22 cellular contexts compared by ENCODE assay signal in the genomic region with DNA sequence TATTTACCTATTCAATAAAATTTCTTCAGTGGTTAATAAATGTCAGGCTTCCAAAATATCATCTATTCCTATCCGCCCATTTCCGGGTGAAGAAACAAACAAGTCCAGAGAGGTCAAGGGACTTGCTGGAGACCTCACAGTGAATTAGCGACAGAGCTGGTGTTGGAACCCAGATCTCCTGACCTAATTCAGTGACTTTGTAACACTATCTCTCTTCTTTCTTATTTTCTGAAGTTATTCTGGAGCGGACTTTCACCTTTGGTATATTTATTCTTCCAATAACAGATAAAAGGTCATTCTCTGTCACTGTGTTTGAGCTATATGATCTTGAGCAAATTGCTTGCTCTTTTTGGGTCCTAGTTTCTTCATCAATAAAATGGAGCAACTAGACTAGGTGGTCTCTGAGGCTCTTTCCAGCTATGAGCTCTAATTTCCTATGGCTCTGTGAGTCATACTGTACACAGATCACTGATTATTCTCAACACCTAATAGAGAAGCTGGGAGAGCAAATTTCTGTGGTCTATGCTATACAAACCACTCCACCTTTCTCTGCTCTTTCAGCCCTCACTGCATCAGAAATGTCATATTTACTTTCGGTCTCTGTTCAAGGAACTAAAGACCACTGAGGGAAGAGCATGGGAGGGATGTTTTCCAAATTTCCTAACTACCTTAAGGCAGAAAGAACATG.
DNase-seq lines count a peak whose midpoint lies in the region; ATAC-seq, FAIRE-seq and TF ChIP-seq lines count a peak whose summit lies in the region.
"Had no signal": no experiment of that assay in that cellular context is flagged by ENCODE, and none has a peak within 500 bp of the region (broad histone marks: within the 10 kb centered on the region; RNA-seq: fewer than 3 reads in every experiment).

No MANE protein-coding gene starts in this region.

- peak; percentile 57 for FAIRE-seq in GM19239 (lab: Jason Lieb, UNC)
- FAIRE-seq: G401.6, GM12891, HTR-8/SVneo had no signal

- H3K4me3 Mint-ChIP-seq in Calu3 (ENCODE audit: low read depth, unreplicated experiment), result no peak overlapping the region
- H3K4me3 Mint-ChIP-seq: CD4-positive, CD25-positive, alpha-beta regulatory T cell; CD8-positive, alpha-beta memory T cell; HFFc6 had no signal

- no peaks in the 10 kb centered on the region for H3K4me1 Mint-ChIP-seq in Calu3 (ENCODE audit: low read depth, unreplicated experiment)
- H3K4me1 Mint-ChIP-seq: CD4-positive, CD25-positive, alpha-beta regulatory T cell; CD8-positive, alpha-beta memory T cell had no signal

- no peaks in the 10 kb centered on the region for H3K36me3 Mint-ChIP-seq in Calu3 (ENCODE audit: insufficient read depth, unreplicated experiment)
- H3K36me3 Mint-ChIP-seq: CD4-positive, CD25-positive, alpha-beta regulatory T cell; CD8-positive, alpha-beta memory T cell had no signal

- CTCF ChIA-PET in Calu3 (lab: Charles Lee), result no interaction called here

- intact Hi-C loops in Calu3 (cut with micrococcal nuclease; ENCODE audit: unreplicated experiment), result no loop called here

- DNase-seq in GM19239 (ENCODE audit: insufficient read length, low spot score) (no peak), HuH-7.5 (ENCODE audit: low spot score) (peak; percentile 6), left lobe of liver (ENCODE audit: low spot score) (no peak), NCI-H2029 treated with DMSO at 0.1 percent for 48 hours (lab: John Stamatoyannopoulos, UW) (no peak), Calu3 (no peak), amygdala (lab: John Stamatoyannopoulos, UW) (no peak)
- DNase-seq: ACHN; BE2C; C1 segment of cervical spinal cord; CD4-positive, CD25-positive, alpha-beta regulatory T cell; CD8-positive, alpha-beta memory T cell; COR-L47; DMS153; DND-41; EL; GOT3; H7; HFFc6 had no signal

- H3K27me3 Mint-ChIP-seq in Calu3 (ENCODE audit: unreplicated experiment), result no peaks in the 10 kb centered on the region
- H3K27me3 Mint-ChIP-seq: CD4-positive, CD25-positive, alpha-beta regulatory T cell had no signal

- TF ChIP-seq CTCF in Calu3 (IDR thresholded peaks at IDR 0.05; ENCODE audit: unreplicated experiment), result no peak

- no peak overlapping the region for H3K27ac Mint-ChIP-seq in Calu3 (ENCODE audit: unreplicated experiment)
- H3K27ac Mint-ChIP-seq: CD4-positive, CD25-positive, alpha-beta regulatory T cell; CD8-positive, alpha-beta memory T cell; HFFc6 had no signal

- peak; percentile 52 for ATAC-seq in left lobe of liver
- ATAC-seq: HCT116 had no signal

- H3K9me3 Mint-ChIP-seq in Calu3 (ENCODE audit: low read depth, unreplicated experiment), result peaks cover 6% of the 10 kb centered on the region
- H3K9me3 Mint-ChIP-seq: CD4-positive, CD25-positive, alpha-beta regulatory T cell; CD8-positive, alpha-beta memory T cell; HFFc6 had no signal

- BruUV-seq in Calu3 (replicated peaks; lab: Mats Ljungman, UMichigan), result no TSS peak
